ENCODE assay signal across 20 cellular contexts in genomic region chr6:40359808-40360207, GRCh38.
A peak's percentile ranks its signal among the peaks of the same experiment; 100 is the strongest.
DNase-seq lines count a peak whose midpoint lies in the region; ATAC-seq and TF ChIP-seq lines count a peak whose summit lies in the region.
"Had no signal": no experiment of that assay in that cellular context is flagged by ENCODE, and none has a peak within 500 bp of the region (broad histone marks: within the 10 kb centered on the region; RNA-seq: fewer than 3 reads in every experiment).

No MANE protein-coding gene starts in this region.

- no peak overlapping the region for H3K56ac ChIP-seq in H9 (ENCODE audit: insufficient read length, low read depth, low read length)

- no peak overlapping the region for H3K4me3 ChIP-seq in iPS DF 6.9 (ENCODE audit: low read length)
- H3K4me3 ChIP-seq: A549, K562 had no signal

- no peaks in the 10 kb centered on the region for H3K79me2 ChIP-seq in H9 (ENCODE audit: insufficient read depth, low read length)

- H2BK12ac ChIP-seq in H9 (ENCODE audit: insufficient read length, low read depth, low read length): no peak overlapping the region

- no peaks in the 10 kb centered on the region for H3K36me3 ChIP-seq in iPS DF 6.9 (ENCODE audit: control insufficient read depth, insufficient read depth, low read length)

- no CpG with 5 or more reads among the region's 2 CpGs for WGBS in H9 (ENCODE audit: extremely low coverage, insufficient read length, low lambda C conversion rate)
- no CpG with 5 or more reads among the region's 2 CpGs for WGBS in iPS DF 6.9 (ENCODE audit: insufficient coverage, insufficient read length)

- H3K9me3 Mint-ChIP-seq in H9: peaks cover 0 to 3% of the 10 kb centered on the region in 2 experiments; a peak in 1 of 5 replicates
- no peaks in the 10 kb centered on the region for H3K9me3 Mint-ChIP-seq in activated naive CD8-positive, alpha-beta T cell treated with anti-CD3 and anti-CD28 coated beads, Interleukin-2, amount 50 U/mL, for 24 hours

- no peaks in the 10 kb centered on the region for H4K20me1 ChIP-seq in H9 (ENCODE audit: control insufficient read depth, insufficient read depth, insufficient read length)

- no peak overlapping the region for H3K18ac ChIP-seq in H9 (ENCODE audit: insufficient read length, low read depth, low read length)

- no peak overlapping the region for H2BK20ac ChIP-seq in H9 (ENCODE audit: low read depth, low read length, poor library complexity, severe bottlenecking)

- no peaks in the 10 kb centered on the region for H3K27me3 Mint-ChIP-seq in H9 (ENCODE audit: low read depth)
- H3K27me3 Mint-ChIP-seq in activated naive CD8-positive, alpha-beta T cell treated with anti-CD3 and anti-CD28 coated beads, Interleukin-2, amount 50 U/mL, for 24 hours: peaks cover 5% of the 10 kb centered on the region

- H3K9me3 ChIP-seq in H9 (ENCODE audit: control insufficient read depth, low read depth, low read length) (no peaks in the 10 kb centered on the region), iPS DF 6.9 (ENCODE audit: control insufficient read depth, insufficient read depth, low read length) (no peaks in the 10 kb centered on the region)
- H3K9me3 ChIP-seq: A549 had no signal

- no peak overlapping the region for H3T11ph ChIP-seq in H9 (ENCODE audit: low read length)

- DNase-seq in COLO668 (lab: John Stamatoyannopoulos, UW; ENCODE audit: unreplicated experiment) (peak; percentile 70), H9 (peak; percentile 94), NCI-H526 (lab: John Stamatoyannopoulos, UW) (peak; percentile 21 to 58), iPS DF 6.9 (ENCODE audit: low read depth, low spot score) (peak; percentile 83), T-helper 9 cell (no peak)
- no peak for DNase-seq in activated naive CD8-positive, alpha-beta T cell treated with anti-CD3 and anti-CD28 coated beads, Interleukin-2, amount 50 U/mL, for 24 hours
- DNase-seq: activated CD4-positive, alpha-beta T cell treated with anti-CD3 and anti-CD28 coated beads, Interleukin-2, amount 10 ng/mL, durations not matched to agents 24 days and 14 days; activated CD8-positive, alpha-beta memory T cell treated with anti-CD3 and anti-CD28 coated beads, Interleukin-2, amount 50 U/mL, for 48 hours; activated gamma-delta T cell treated with Interleukin-2 at 50 U/mL for 16 hours; amygdala; caudate nucleus; erythroblast; NCI-H446 treated with DMSO at 0.1 percent for 48 hours; nucleus accumbens; stimulated activated CD8-positive, alpha-beta memory T cell treated with anti-CD3 and anti-CD28 coated beads, Interleukin-4, amount 100 ng/mL, for 48 hours; SW 1271 had no signal

- peak overlapping the region in 2 of 3 experiments; percentile 56 to 63; a peak in 3 of 7 replicates for H3K27ac Mint-ChIP-seq in H9
- no peak overlapping the region for H3K27ac Mint-ChIP-seq in activated naive CD8-positive, alpha-beta T cell treated with anti-CD3 and anti-CD28 coated beads, Interleukin-2, amount 50 U/mL, for 24 hours
- H3K27ac Mint-ChIP-seq: activated CD4-positive, alpha-beta T cell treated with anti-CD3 and anti-CD28 coated beads, Interleukin-2, amount 10 ng/mL, durations not matched to agents 24 days and 14 days had no signal

- H3K14ac ChIP-seq in H9 (ENCODE audit: insufficient read depth, low read length): no peak overlapping the region

- TF ChIP-seq CTCF in H9 (conservative IDR thresholded peaks at IDR 0.05): no peak

- no peak overlapping the region for H3K9ac ChIP-seq in H9 (ENCODE audit: extremely low read depth, insufficient read length, low read length)

- H3K4ac ChIP-seq in H9 (ENCODE audit: low read depth, low read length): no peak overlapping the region

- no peak overlapping the region for H2BK5ac ChIP-seq in H9 (ENCODE audit: insufficient read length, low read length)

- H3K4me1 ChIP-seq in H9 (ENCODE audit: insufficient read depth, low read length) (peaks cover 20% of the 10 kb centered on the region), iPS DF 6.9 (ENCODE audit: control insufficient read depth, insufficient read depth, low read length) (peaks cover 1% of the 10 kb centered on the region)
- H3K4me1 ChIP-seq: A549 had no signal

- H3K4me1 Mint-ChIP-seq in H9: peaks cover 51 to 52% of the 10 kb centered on the region in 2 experiments
- H3K4me1 Mint-ChIP-seq in activated naive CD8-positive, alpha-beta T cell treated with anti-CD3 and anti-CD28 coated beads, Interleukin-2, amount 50 U/mL, for 24 hours: peaks cover 4% of the 10 kb centered on the region

- H3K4me3 Mint-ChIP-seq in H9: peak overlapping the region in 1 of 2 experiments; percentile 25; a peak in 1 of 5 replicates
- no peak overlapping the region for H3K4me3 Mint-ChIP-seq in activated naive CD8-positive, alpha-beta T cell treated with anti-CD3 and anti-CD28 coated beads, Interleukin-2, amount 50 U/mL, for 24 hours
- H3K4me3 Mint-ChIP-seq: activated CD4-positive, alpha-beta T cell treated with anti-CD3 and anti-CD28 coated beads, Interleukin-2, amount 10 ng/mL, durations not matched to agents 24 days and 14 days had no signal

- no peak overlapping the region for H4K8ac ChIP-seq in H9 (replicated peaks; ENCODE audit: insufficient read length, low read depth, low read length)

- no peak overlapping the region for H4K91ac ChIP-seq in H9 (ENCODE audit: insufficient read length, low read depth, low read length)

- H3K36me3 Mint-ChIP-seq in H9 (ENCODE audit: insufficient read depth in 1 of 3, low read depth in 3 of 3): 0 out of 7 replicates have a peak, but pooled peaks cover 0 to 5% (median 0%) of the 10 kb centered on the region in 3 experiments
- H3K36me3 Mint-ChIP-seq in activated naive CD8-positive, alpha-beta T cell treated with anti-CD3 and anti-CD28 coated beads, Interleukin-2, amount 50 U/mL, for 24 hours (ENCODE audit: low read depth): no peaks in the 10 kb centered on the region

- no peaks in the 10 kb centered on the region for H3K23me2 ChIP-seq in H9 (ENCODE audit: insufficient read length, low read depth, low read length, poor library complexity, severe bottlenecking)

- H2AK5ac ChIP-seq in H9 (ENCODE audit: insufficient read length, low read length): no peak overlapping the region

- no peak for ATAC-seq in GM19397 (IDR thresholded peaks at IDR 0.05; ENCODE audit: unreplicated experiment)
- ATAC-seq in GM18873 (IDR thresholded peaks at IDR 0.05; ENCODE audit: low FRiP score, unreplicated experiment): no peak
- no peak for ATAC-seq in activated naive CD8-positive, alpha-beta T cell treated with anti-CD3 and anti-CD28 coated beads, Interleukin-2, amount 50 U/mL, for 24 hours
- ATAC-seq: A549, K562 had no signal

- H2BK120ac ChIP-seq in H9 (ENCODE audit: low read depth, low read length, poor library complexity, severe bottlenecking): no peak overlapping the region

- no peak overlapping the region for H3K23ac ChIP-seq in H9 (ENCODE audit: insufficient read length, low read depth, low read length)

- no peak overlapping the region for H2BK15ac ChIP-seq in H9 (ENCODE audit: low read depth, low read length)

- no peak overlapping the region for H2AFZ ChIP-seq in H9 (ENCODE audit: low read length)

- H3K27me3 ChIP-seq in H9 (ENCODE audit: insufficient read depth, low read length) (no peaks in the 10 kb centered on the region), iPS DF 6.9 (ENCODE audit: control insufficient read depth, insufficient read depth, low read length) (no peaks in the 10 kb centered on the region)

- H3K4me2 ChIP-seq in H9 (ENCODE audit: insufficient read depth, insufficient read length, low read length): no peak overlapping the region
- H3K4me2 ChIP-seq: A549 had no signal

- H3K79me1 ChIP-seq in H9 (ENCODE audit: insufficient read depth, low read depth, low read length, poor library complexity, severe bottlenecking): no peaks in the 10 kb centered on the region

- no peak overlapping the region for H4K5ac ChIP-seq in H9 (ENCODE audit: insufficient read length, low read depth, low read length)

- H3K27ac ChIP-seq in H9 (ENCODE audit: insufficient read length, low read depth, low read length): no peak overlapping the region
- H3K27ac ChIP-seq in iPS DF 6.9 (ENCODE audit: low read length): no peak overlapping the region
- H3K27ac ChIP-seq: A549 had no signal

Comparison
In these comparisons a context has a peak if more than half of its experiments do, and no peak if none do; other contexts are left out.
1. DNase-seq: peak in COLO668 (single experiment), H9 (single experiment), NCI-H526 (2 of 2) and iPS DF 6.9 (single experiment); none in activated naive CD8-positive, alpha-beta T cell treated with anti-CD3 and anti-CD28 coated beads, Interleukin-2, amount 50 U/mL, for 24 hours (single experiment) and T-helper 9 cell (single experiment).